Comparison of ENCODE assay signal across 13 cellular contexts in the genomic region with DNA sequence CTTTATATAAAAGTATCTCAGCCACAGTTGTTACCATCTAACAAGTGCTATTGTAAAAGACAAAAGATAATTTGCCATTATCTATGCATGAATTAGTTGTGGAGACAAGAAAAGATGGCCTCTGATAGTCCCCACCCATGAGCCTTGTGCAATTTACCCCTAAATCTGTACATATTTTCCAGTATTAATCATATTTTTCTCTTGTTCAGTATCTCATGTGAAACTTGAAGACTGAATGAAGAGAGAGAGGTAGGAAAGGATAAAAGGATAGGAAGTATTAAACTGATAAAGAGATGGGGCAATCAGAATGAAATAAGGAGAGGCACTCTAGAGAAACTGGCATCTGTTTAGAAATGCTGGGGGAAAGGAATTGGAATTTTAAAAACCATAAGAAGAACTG. TPM values are rescaled to one million over a fixed set of nuclear protein-coding genes. Genes with fewer than 3 reads are reported as not detected.
DNase-seq lines count a peak whose midpoint lies in the region; ATAC-seq and TF ChIP-seq lines count a peak whose summit lies in the region.
"Had no signal": no experiment of that assay in that cellular context is flagged by ENCODE, and none has a peak within 500 bp of the region (broad histone marks: within the 10 kb centered on the region; RNA-seq: fewer than 3 reads in every experiment).

No MANE protein-coding gene starts in this region.

- H3K9me3 ChIP-seq in SK-N-SH (no peaks in the 10 kb centered on the region), Loucy (ENCODE audit: insufficient read depth, low read depth, low read length) (no peaks in the 10 kb centered on the region)
- H3K9me3 ChIP-seq: suprapubic skin had no signal

- peaks cover 26% of the 10 kb centered on the region for H3K27me3 Mint-ChIP-seq in central memory CD8-positive, alpha-beta T cell
- H3K27me3 Mint-ChIP-seq in naive thymus-derived CD8-positive, alpha-beta T cell: no peaks in the 10 kb centered on the region

- H3K4me2 ChIP-seq in SK-N-SH: no peak overlapping the region
- H3K4me2 ChIP-seq in Loucy (ENCODE audit: low read depth, low read length, poor library complexity, severe bottlenecking): peak overlapping the region; percentile 62

- peaks cover 16% of the 10 kb centered on the region for H3K4me1 Mint-ChIP-seq in central memory CD8-positive, alpha-beta T cell
- H3K4me1 Mint-ChIP-seq in naive thymus-derived CD8-positive, alpha-beta T cell: peaks cover 12 to 46% (median 35%) of the 10 kb centered on the region in 4 donors

- H3K36me3 Mint-ChIP-seq in central memory CD8-positive, alpha-beta T cell (ENCODE audit: insufficient read depth): no peaks in the 10 kb centered on the region
- H3K36me3 Mint-ChIP-seq in naive thymus-derived CD8-positive, alpha-beta T cell: no peaks in the 10 kb centered on the region

- 0 out of 2 replicates have a peak overlapping the region, but pooled peaks have one; percentile 38 for H2AFZ ChIP-seq in SK-N-SH (ENCODE audit: low read depth)
- H2AFZ ChIP-seq in Loucy (ENCODE audit: low read length): peak overlapping the region; percentile 47; the same call in 1 of the 2 replicates

- no peak for TF ChIP-seq CTCF in SK-N-SH (IDR thresholded peaks at IDR 0.05)
- no peak for TF ChIP-seq CTCF in Loucy (conservative IDR thresholded peaks at IDR 0.05; ENCODE audit: low read length)

- POLR2A ChIA-PET in SK-N-SH (lab: Yijun Ruan, JAX): no interaction called here
- POLR2A ChIA-PET in naive thymus-derived CD8-positive, alpha-beta T cell (lab: Charles Lee): interaction anchor here (3.0 kb wide), 1 partner anchor 73 kb away, joined by 19 read pairs; the partner anchor contains the start of gene USP53

- H3K4me3 ChIP-seq in SK-N-SH (ENCODE audit: low read depth in 2 of 2, low read length in 1 of 2) (no peak overlapping the region), Loucy (ENCODE audit: low read length, poor library complexity, severe bottlenecking) (peak overlapping the region; percentile 29)
- H3K4me3 ChIP-seq: suprapubic skin had no signal

- no peaks in the 10 kb centered on the region for H3K36me3 ChIP-seq in SK-N-SH (replicated peaks in 1 of 2; ENCODE audit: control insufficient read depth in 1 of 2, insufficient read depth in 2 of 2, low read length in 1 of 2)
- H3K36me3 ChIP-seq in Loucy (ENCODE audit: insufficient read depth, low read length): no peaks in the 10 kb centered on the region
- H3K36me3 ChIP-seq: suprapubic skin had no signal

- H3K27me3 ChIP-seq in SK-N-SH (ENCODE audit: insufficient read depth) (no peaks in the 10 kb centered on the region), Loucy (ENCODE audit: insufficient read depth, low read length, poor library complexity, severe bottlenecking) (no peaks in the 10 kb centered on the region)
- H3K27me3 ChIP-seq: suprapubic skin had no signal

- H3K4me3 Mint-ChIP-seq in central memory CD8-positive, alpha-beta T cell: peak overlapping the region; percentile 5
- peak overlapping the region; percentile 59 to 82 (median 72) for H3K4me3 Mint-ChIP-seq in naive thymus-derived CD8-positive, alpha-beta T cell

- TF ChIP-seq RAD21 in SK-N-SH (IDR thresholded peaks at IDR 0.05; ENCODE audit: low read length): no peak

- no peak for DNase-seq in SK-N-SH
- no peak for DNase-seq in central memory CD8-positive, alpha-beta T cell (ENCODE audit: low spot score in 2 of 2)
- no peak for DNase-seq in naive thymus-derived CD8-positive, alpha-beta T cell
- DNase-seq in DMS53 treated with DMSO at 0.1 percent for 48 hours (lab: John Stamatoyannopoulos, UW; ENCODE audit: unreplicated experiment): no peak
- DNase-seq: DMS 273 treated with DMSO at 0.1 percent for 48 hours, left colon, T-helper 9 cell had no signal

- no peak for TF ChIP-seq EP300 in SK-N-SH (IDR thresholded peaks at IDR 0.05; ENCODE audit: borderline replicate concordance in 1 of 2, low read depth in 1 of 2, low read length in 1 of 2)

- peaks cover 4% of the 10 kb centered on the region for H3F3A ChIP-seq in SK-N-SH (replicated peaks; ENCODE audit: insufficient read depth)
- H3F3A ChIP-seq in Loucy (ENCODE audit: low read depth): no peaks in the 10 kb centered on the region

- no peaks in the 10 kb centered on the region for H3K79me2 ChIP-seq in SK-N-SH (ENCODE audit: insufficient read depth)
- no peaks in the 10 kb centered on the region for H3K79me2 ChIP-seq in Loucy (ENCODE audit: insufficient read depth, low read length)

- H3K27ac Mint-ChIP-seq in central memory CD8-positive, alpha-beta T cell (ENCODE audit: low read depth): peak overlapping the region; percentile 5
- H3K27ac Mint-ChIP-seq in naive thymus-derived CD8-positive, alpha-beta T cell: peak overlapping the region; percentile 46 to 93 (median 86)

- H3K9me2 ChIP-seq in SK-N-SH (no peaks in the 10 kb centered on the region), Loucy (replicated peaks; ENCODE audit: low read depth, low read length) (no peaks in the 10 kb centered on the region)

- H3K9ac ChIP-seq in SK-N-SH (no peak overlapping the region), Loucy (ENCODE audit: low read depth, low read length, poor library complexity, severe bottlenecking) (peak overlapping the region; percentile 13)

- H3K27ac ChIP-seq in SK-N-SH (ENCODE audit: low read depth in 2 of 2, low read length in 1 of 2): no peak overlapping the region
- H3K27ac ChIP-seq: 22Rv1, suprapubic skin had no signal

- ATAC-seq in SK-N-SH treated with all-trans-retinoic acid at 6 μM for 48 hours (no peak), HG03571 (IDR thresholded peaks at IDR 0.05; ENCODE audit: unreplicated experiment) (no peak), HG02884 (IDR thresholded peaks at IDR 0.05; ENCODE audit: unreplicated experiment) (no peak)
- peak; percentile 14 for ATAC-seq in central memory CD8-positive, alpha-beta T cell (replicated peaks; ENCODE audit: extremely low read depth, poor library complexity, severe bottlenecking)
- ATAC-seq in naive thymus-derived CD8-positive, alpha-beta T cell: no peak

- CTCF ChIA-PET in SK-N-SH (lab: Yijun Ruan, JAX): no interaction called here

- H3K4me1 ChIP-seq in SK-N-SH (ENCODE audit: control insufficient read depth in 1 of 2, insufficient read depth in 2 of 2, low read depth in 1 of 2, low read length in 1 of 2): peaks cover 0 to 19% of the 10 kb centered on the region in 2 experiments; a peak in 3 of 4 replicates
- H3K4me1 ChIP-seq in Loucy (ENCODE audit: insufficient read depth, low read length, poor library complexity, severe bottlenecking): peaks cover 28% of the 10 kb centered on the region

- no peaks in the 10 kb centered on the region for H3K9me3 Mint-ChIP-seq in central memory CD8-positive, alpha-beta T cell
- no peaks in the 10 kb centered on the region for H3K9me3 Mint-ChIP-seq in naive thymus-derived CD8-positive, alpha-beta T cell

- no peaks in the 10 kb centered on the region for H4K20me1 ChIP-seq in SK-N-SH (ENCODE audit: insufficient read depth)
- H4K20me1 ChIP-seq in Loucy (ENCODE audit: insufficient read depth, low read length, poor library complexity, severe bottlenecking): no peaks in the 10 kb centered on the region

TF ChIP-seq in SK-N-SH, 30 proteins besides CTCF, POLR2A, EP300 and RAD21 (continues in another document):
- no peak for TF ChIP-seq GATA2 (CRISPR knock-in tag; IDR thresholded peaks at IDR 0.05)
- TF ChIP-seq FOXJ3 (CRISPR knock-in tag; IDR thresholded peaks at IDR 0.05): no peak
- no peak for TF ChIP-seq ZBTB33 (IDR thresholded peaks at IDR 0.05; ENCODE audit: borderline replicate concordance, low read depth)
- TF ChIP-seq, protein P1, sequence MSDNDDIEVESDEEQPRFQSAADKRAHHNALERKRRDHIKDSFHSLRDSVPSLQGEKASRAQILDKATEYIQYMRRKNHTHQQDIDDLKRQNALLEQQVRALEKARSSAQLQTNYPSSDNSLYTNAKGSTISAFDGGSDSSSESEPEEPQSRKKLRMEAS (IDR thresholded peaks at IDR 0.05; ENCODE audit: low read depth): no peak

TF ChIP-seq in SK-N-SH treated with all-trans-retinoic acid at 6 μM for 48 hours, 23 proteins besides CTCF, POLR2A, EP300 and RAD21 (continues in another document):
- TF ChIP-seq ZFP3 (CRISPR knock-in tag; IDR thresholded peaks at IDR 0.05) (no peak), PATZ1 (CRISPR knock-in tag; IDR thresholded peaks at IDR 0.05; ENCODE audit: borderline replicate concordance) (no peak), ZNF70 (CRISPR knock-in tag; IDR thresholded peaks at IDR 0.05) (no peak)

RNA-seq across cellular contexts. Expression of gene MYOZ2, which starts 3.7 kb away (rescaled TPM):
- 0.26 and 0.62 TPM in 2 replicates for polyA plus RNA-seq in SK-N-SH (2012; rRNA removed)
- polyA plus RNA-seq in SK-N-SH (2012; cell fraction: cytosol; rRNA removed): 0.68 TPM in 2 replicates
- polyA plus RNA-seq in SK-N-SH (2012; cell fraction: nucleus; rRNA removed): 0.67 and 1.2 TPM in 2 replicates
- total RNA-seq in naive thymus-derived CD8-positive, alpha-beta T cell: not detected
- not detected for polyA plus RNA-seq in naive thymus-derived CD8-positive, alpha-beta T cell
- total RNA-seq: left colon, suprapubic skin had no signal
